In the genomic region with DNA sequence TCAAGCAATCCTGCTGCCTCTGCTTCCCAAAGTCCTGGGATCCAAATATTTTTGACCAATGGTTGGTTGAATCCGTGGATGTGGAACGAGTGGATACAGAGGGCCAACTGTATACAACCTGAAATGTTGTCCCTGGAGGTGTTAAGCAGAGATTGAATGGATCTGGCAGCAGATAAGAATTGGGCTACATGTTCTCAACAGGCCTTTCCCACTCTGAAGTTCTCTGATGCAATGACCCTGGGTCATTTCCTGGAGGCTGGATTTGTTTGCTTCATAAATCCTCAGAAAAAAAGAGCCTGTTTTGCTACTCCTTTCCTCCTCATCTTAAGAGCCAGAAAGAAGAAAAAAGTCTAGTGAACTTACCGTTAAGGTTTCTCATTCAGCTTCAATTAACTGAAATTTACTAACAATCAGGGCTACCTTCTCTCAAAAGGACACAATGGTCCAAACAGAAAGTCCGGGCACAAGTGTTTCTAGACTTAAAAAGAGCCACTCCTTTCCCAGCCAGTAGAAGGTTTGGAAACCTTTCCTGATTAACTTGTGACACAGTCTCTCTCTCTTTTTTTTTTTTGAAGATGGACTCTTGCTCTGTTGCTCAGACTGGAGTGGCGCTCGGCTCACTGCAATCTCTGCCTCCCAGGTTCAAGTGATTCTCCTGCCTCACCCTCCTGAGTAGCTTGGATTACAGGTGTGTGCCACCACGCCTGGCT, we compare ENCODE assay signal across 10 cellular contexts. TPM values are rescaled to one million over a fixed set of nuclear protein-coding genes. Genes with fewer than 3 reads are reported as not detected.
DNase-seq lines count a peak whose midpoint lies in the region; TF ChIP-seq lines count a peak whose summit lies in the region.
"Had no signal": no experiment of that assay in that cellular context is flagged by ENCODE, and none has a peak within 500 bp of the region (broad histone marks: within the 10 kb centered on the region; RNA-seq: fewer than 3 reads in every experiment).

No MANE protein-coding gene starts in this region.

- intact Hi-C loops in mammary epithelial cell (cut with micrococcal nuclease), result no loop called here

- H3K9ac ChIP-seq in mammary epithelial cell (ENCODE audit: insufficient read depth, low read length), result no peak overlapping the region
- H3K9ac ChIP-seq in mesenchymal stem cell (ENCODE audit: low read length), result no peak overlapping the region
- H3K9ac ChIP-seq: neural progenitor cell had no signal

- no peaks in the 10 kb centered on the region for H3K79me1 ChIP-seq in mesenchymal stem cell (replicated peaks; ENCODE audit: low read length, poor library complexity, severe bottlenecking)

- H3K4me2 ChIP-seq in mammary epithelial cell (ENCODE audit: insufficient read depth, low read depth, low read length) (no peak overlapping the region), mesenchymal stem cell (ENCODE audit: low read length, poor library complexity, severe bottlenecking) (no peak overlapping the region)
- H3K4me2 ChIP-seq: neural progenitor cell had no signal

- CTCF ChIA-PET in mammary epithelial cell (lab: Charles Lee; ENCODE audit: low non-redundant PET), result no interaction called here

- no peak overlapping the region for H4K91ac ChIP-seq in mesenchymal stem cell (ENCODE audit: low read length)

- H3K36me3 Mint-ChIP-seq in osteocyte (ENCODE audit: unreplicated experiment), result no peaks in the 10 kb centered on the region

- DNase-seq in AG20443 (ENCODE audit: low spot score) (peak; percentile 19), MV-4-11 (lab: John Stamatoyannopoulos, UW) (peak; percentile 37), mammary epithelial cell (peak; percentile 22), mesenchymal stem cell (peak; percentile 86), glomerular visceral epithelial cell (ENCODE audit: extremely low spot score) (no peak), osteocyte (ENCODE audit: extremely low spot score, unreplicated experiment) (no peak), NCI-H187 (lab: John Stamatoyannopoulos, UW) (no peak), DMS79 (lab: John Stamatoyannopoulos, UW) (no peak)
- DNase-seq: SJCRH30 had no signal

- H3K4me3 Mint-ChIP-seq in osteocyte (ENCODE audit: unreplicated experiment), result no peak overlapping the region
- H3K4me3 Mint-ChIP-seq: neural progenitor cell had no signal

- H3K18ac ChIP-seq in mesenchymal stem cell (ENCODE audit: low read depth in 1 of 2, low read length in 2 of 2), result peak overlapping the region; percentile 64 to 82

- H3K79me2 ChIP-seq in mammary epithelial cell (ENCODE audit: insufficient read depth, low read length), result peaks cover 96% of the 10 kb centered on the region

- H3K23ac ChIP-seq in mesenchymal stem cell (ENCODE audit: low read length in 2 of 2), result no peak overlapping the region

- dilution Hi-C loops in mammary epithelial cell (cut with HindIII; ENCODE audit: low sequenced_read_pairs), result no loop called here

- H3K4ac ChIP-seq in mesenchymal stem cell (ENCODE audit: low read depth in 1 of 2, low read length in 2 of 2), result peak overlapping the region in 1 of 2 experiments; percentile 31

- BruUV-seq in mammary epithelial cell (replicated peaks; lab: Mats Ljungman, UMichigan), result no TSS peak

- H3K9me3 ChIP-seq in mammary epithelial cell (replicated peaks; ENCODE audit: insufficient read depth, low read length) (no peaks in the 10 kb centered on the region), mesenchymal stem cell (ENCODE audit: control insufficient read depth, low read length) (no peaks in the 10 kb centered on the region)
- H3K9me3 ChIP-seq: SJCRH30 had no signal

- peaks cover 3% of the 10 kb centered on the region for H3K27me3 Mint-ChIP-seq in osteocyte (ENCODE audit: unreplicated experiment)

- H3K4me1 ChIP-seq in mammary epithelial cell (ENCODE audit: insufficient read depth, low read length) (peaks cover 32% of the 10 kb centered on the region), mesenchymal stem cell (ENCODE audit: control insufficient read depth, insufficient read depth, low read depth, low read length) (no peaks in the 10 kb centered on the region)
- H3K4me1 ChIP-seq: neural progenitor cell, SJCRH30 had no signal

- H4K20me1 ChIP-seq in mammary epithelial cell (ENCODE audit: insufficient read depth, low read length), result no peaks in the 10 kb centered on the region

- H2BK12ac ChIP-seq in mesenchymal stem cell (ENCODE audit: low read length in 2 of 2), result peak overlapping the region in 1 of 2 experiments; percentile 42

- no peaks in the 10 kb centered on the region for H3K4me1 Mint-ChIP-seq in osteocyte (ENCODE audit: unreplicated experiment)
- H3K4me1 Mint-ChIP-seq: neural progenitor cell had no signal

- H3K27ac ChIP-seq in mammary epithelial cell (ENCODE audit: insufficient read depth, low read depth, low read length) (no peak overlapping the region), mesenchymal stem cell (ENCODE audit: low read length, poor library complexity, severe bottlenecking) (no peak overlapping the region)
- H3K27ac ChIP-seq: neural progenitor cell, SJCRH30 had no signal

- no peaks in the 10 kb centered on the region for H3K27me3 ChIP-seq in mammary epithelial cell (ENCODE audit: insufficient read depth, low read length)
- no peaks in the 10 kb centered on the region for H3K27me3 ChIP-seq in mesenchymal stem cell (ENCODE audit: control insufficient read depth in 1 of 2, insufficient read depth in 1 of 2, low read length in 2 of 2)
- H3K27me3 ChIP-seq: SJCRH30 had no signal

- H2AFZ ChIP-seq in mammary epithelial cell (ENCODE audit: low read depth, low read length), result no peak overlapping the region
- no peak overlapping the region for H2AFZ ChIP-seq in mesenchymal stem cell (ENCODE audit: low read depth, low read length)
- H2AFZ ChIP-seq: neural progenitor cell had no signal

- H2AK5ac ChIP-seq in mesenchymal stem cell (ENCODE audit: low read length, severe bottlenecking), result no peak overlapping the region

- no peak overlapping the region for H3K4me3 ChIP-seq in mammary epithelial cell (replicated peaks in 1 of 3; ENCODE audit: insufficient read depth in 1 of 3, low read depth in 2 of 3, low read length in 3 of 3)
- no peak overlapping the region for H3K4me3 ChIP-seq in mesenchymal stem cell (ENCODE audit: insufficient read depth in 1 of 2, low read depth in 1 of 2, low read length in 2 of 2)
- H3K4me3 ChIP-seq: neural progenitor cell, SJCRH30 had no signal

- no peaks in the 10 kb centered on the region for H3K9me3 Mint-ChIP-seq in osteocyte (ENCODE audit: unreplicated experiment)
- H3K9me3 Mint-ChIP-seq: neural progenitor cell had no signal

- H2BK15ac ChIP-seq in mesenchymal stem cell (ENCODE audit: low read depth, poor library complexity, severe bottlenecking), result no peak overlapping the region

- WGBS in mammary epithelial cell (ENCODE audit: low coverage, missing lambda C conversion rate), result 91% methylated on average over 4 of the region's 7 CpGs
- WGBS in mesenchymal stem cell, result 43% methylated on average over 6 of the region's 7 CpGs

- H2BK120ac ChIP-seq in mesenchymal stem cell (ENCODE audit: low read depth, low read length), result no peak overlapping the region

- no peak overlapping the region for H3K14ac ChIP-seq in mesenchymal stem cell (ENCODE audit: low read length in 2 of 2)

- H2BK5ac ChIP-seq in mesenchymal stem cell (ENCODE audit: low read depth, low read length, poor library complexity, severe bottlenecking), result no peak overlapping the region

- H4K8ac ChIP-seq in mesenchymal stem cell (ENCODE audit: low read length), result no peak overlapping the region

- H3K36me3 ChIP-seq in mammary epithelial cell (ENCODE audit: insufficient read depth, low read length) (no peaks in the 10 kb centered on the region), mesenchymal stem cell (ENCODE audit: control insufficient read depth in 1 of 2, insufficient read depth in 2 of 2, low read depth in 1 of 2, low read length in 2 of 2) (peaks cover 0 to 5% of the 10 kb centered on the region in 2 experiments)
- H3K36me3 ChIP-seq: neural progenitor cell, SJCRH30 had no signal

- no peak for TF ChIP-seq CTCF in mammary epithelial cell (conservative IDR thresholded peaks at IDR 0.05 in 1 of 2, IDR thresholded peaks at IDR 0.05 in 1 of 2; ENCODE audit: extremely low read depth in 1 of 2, insufficient read depth in 1 of 2, low read depth in 1 of 2, low read length in 2 of 2)
- no peak for TF ChIP-seq CTCF in osteocyte (IDR thresholded peaks at IDR 0.05)

- in situ Hi-C loops in mammary epithelial cell (cut with MboI; ENCODE audit: low sequenced_read_pairs in 2 of 2), result loop anchor here (10.0 kb wide), 1 partner anchor 90 kb away; no protein-coding TSS in a partner anchor

- H3K27ac Mint-ChIP-seq in osteocyte (ENCODE audit: unreplicated experiment), result no peak overlapping the region
- H3K27ac Mint-ChIP-seq: neural progenitor cell had no signal

RNA-seq across cellular contexts. Expression of a gene that starts 6.5 kb away (rescaled TPM):
- total RNA-seq in mammary epithelial cell (10 to 100 TPM; 17.5 to 43.7 TPM), osteocyte (2.5 and 2.7 TPM in 2 replicates)
- polyA plus RNA-seq in mammary epithelial cell, result 30.8 TPM
- 44.5 TPM for polyA minus RNA-seq in mammary epithelial cell
- 15.6 TPM for polyA plus RNA-seq in mesenchymal stem cell (2013, experiment 1 of 2)
- 14.8 TPM for polyA plus RNA-seq in mesenchymal stem cell (2013, experiment 2 of 2)

Comparison
In these comparisons a context has a peak if more than half of its experiments do, and no peak if none do; other contexts are left out.
1. DNase-seq: peak in AG20443 (single experiment), MV-4-11 (single experiment), mammary epithelial cell (single experiment) and mesenchymal stem cell (single experiment); none in glomerular visceral epithelial cell (single experiment), osteocyte (single experiment), NCI-H187 (0 of 2) and DMS79 (single experiment).